30 cellular contexts compared by ENCODE assay signal in genomic region chr9:98721643-98722042, GRCh38. TPM values are rescaled to one million over a fixed set of nuclear protein-coding genes. Genes with fewer than 3 reads are reported as not detected.
"Had no signal": no experiment of that assay in that cellular context is flagged by ENCODE, and none has a peak within 500 bp of the region (broad histone marks: within the 10 kb centered on the region; RNA-seq: fewer than 3 reads in every experiment).

No MANE protein-coding gene starts in this region.

- H3K4me3 Mint-ChIP-seq: dendritic cell treated with granulocyte-macrophage colony-stimulating factor and Interleukin-4, amounts not matched to agents 40 ng/mL and 50 ng/mL, for 4 days; effector memory CD8-positive, alpha-beta T cell; endodermal cell had no signal

- H3K9me3 ChIP-seq: colonic mucosa, esophagus squamous epithelium, gastrocnemius medialis had no signal

- H3K9me3 Mint-ChIP-seq: dendritic cell treated with granulocyte-macrophage colony-stimulating factor and Interleukin-4, amounts not matched to agents 40 ng/mL and 50 ng/mL, for 4 days; effector memory CD8-positive, alpha-beta T cell had no signal

- ATAC-seq: effector memory CD8-positive, alpha-beta T cell; esophagus mucosa; foreskin keratinocyte; gastrocnemius medialis; gastroesophageal sphincter; heart left ventricle; heart right ventricle had no signal

- H3K4me3 ChIP-seq: colonic mucosa, coronary artery, dorsolateral prefrontal cortex, esophagus muscularis mucosa, esophagus squamous epithelium, gastrocnemius medialis, gastroesophageal sphincter, heart left ventricle, heart right ventricle had no signal

- H3K4me1 Mint-ChIP-seq: endodermal cell had no signal

- FAIRE-seq: colon, endometrium, endothelial cell of umbilical vein, frontal cortex had no signal

- H3K27ac Mint-ChIP-seq: dendritic cell treated with granulocyte-macrophage colony-stimulating factor and Interleukin-4, amounts not matched to agents 40 ng/mL and 50 ng/mL, for 4 days; effector memory CD8-positive, alpha-beta T cell; endodermal cell had no signal

- H3K36me3 ChIP-seq: colonic mucosa, esophagus muscularis mucosa, esophagus squamous epithelium, gastrocnemius medialis, gastroesophageal sphincter, heart left ventricle, heart right ventricle had no signal

- DNase-seq: colonic mucosa; cortex of kidney; dermis blood vessel endothelial cell; dorsolateral prefrontal cortex; effector CD4-positive, alpha-beta T cell; effector CD8-positive, alpha-beta T cell; effector memory CD4-positive, alpha-beta T cell; effector memory CD8-positive, alpha-beta T cell; endodermal cell; erythroblast; esophagus squamous epithelium; foreskin fibroblast; foreskin keratinocyte; foreskin melanocyte; gastrocnemius medialis; glutamatergic neuron; head of caudate nucleus; heart left ventricle; heart right ventricle had no signal

- H3K4me1 ChIP-seq: colonic mucosa, esophagus muscularis mucosa, esophagus squamous epithelium, foreskin keratinocyte, gastrocnemius medialis, gastroesophageal sphincter, heart left ventricle, heart right ventricle had no signal

- H3K27ac ChIP-seq: colonic mucosa, coronary artery, dorsolateral prefrontal cortex, epithelial cell of prostate, esophagus muscularis mucosa, esophagus squamous epithelium, foreskin keratinocyte, gastrocnemius medialis, gastroesophageal sphincter, heart left ventricle, heart right ventricle had no signal

- H3K27me3 ChIP-seq: colonic mucosa had no signal

RNA-seq across cellular contexts. Expression of gene GABBR2, which starts 12.9 kb away (rescaled TPM):
- total RNA-seq: esophagus mucosa, esophagus squamous epithelium, fibroblast of villous mesenchyme, foreskin keratinocyte had no signal
- polyA plus RNA-seq: foreskin keratinocyte had no signal
